Comparison of ENCODE assay signal across 8 cellular contexts in the genomic region with DNA sequence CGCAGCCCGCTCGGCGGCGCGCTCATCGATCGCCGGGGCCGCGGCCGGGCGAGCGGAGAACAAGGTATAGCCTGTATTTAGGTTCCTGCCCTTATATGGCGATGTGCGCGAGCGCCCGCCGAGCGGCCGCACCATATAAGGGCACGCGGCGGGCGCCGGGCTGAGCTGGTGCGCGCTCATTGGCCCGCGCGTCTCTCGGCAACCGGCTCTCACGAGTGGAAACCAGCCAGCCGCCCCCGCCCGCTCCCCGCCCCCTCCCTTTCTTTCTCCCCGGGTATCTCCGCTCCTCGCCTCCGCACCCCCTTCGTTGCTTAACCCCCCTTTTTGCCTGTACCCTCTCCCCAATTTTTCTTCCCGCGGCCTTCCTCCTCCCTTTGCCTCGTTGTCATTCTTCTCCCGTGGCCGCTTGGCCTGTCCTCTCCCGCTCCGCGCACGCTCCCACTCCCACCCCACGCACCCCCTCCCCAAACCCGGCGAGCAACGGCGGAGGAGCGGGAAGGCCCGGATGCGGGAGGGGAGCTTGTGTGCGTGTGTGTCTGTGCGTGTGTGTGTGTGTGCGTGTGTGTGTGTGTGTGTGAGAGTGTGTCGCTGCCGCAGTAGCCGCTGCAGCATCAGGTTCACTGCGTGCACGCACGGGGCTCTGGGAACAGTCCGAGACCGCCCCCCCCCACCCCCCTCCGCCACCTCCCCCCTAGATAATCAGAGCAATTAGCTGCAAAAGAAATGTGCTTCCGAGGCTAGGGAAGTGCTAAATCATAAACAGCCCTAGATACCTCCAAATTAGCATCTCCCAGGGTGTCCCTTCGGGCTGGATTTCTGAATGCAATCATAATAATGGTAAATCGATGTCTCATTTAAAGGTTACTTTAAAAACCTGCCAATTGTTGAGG. TPM values are rescaled to one million over a fixed set of nuclear protein-coding genes. Genes with fewer than 3 reads are reported as not detected.
A peak's percentile ranks its signal among the peaks of the same experiment; 100 is the strongest.
DNase-seq lines count a peak whose midpoint lies in the region; ATAC-seq and TF ChIP-seq lines count a peak whose summit lies in the region.

No MANE protein-coding gene starts in this region.

- TF ChIP-seq CTCF in LNCaP clone FGC (IDR thresholded peaks at IDR 0.05; ENCODE audit: control insufficient read depth, extremely low read depth, insufficient read depth) (no peak), Peyer's patch (IDR thresholded peaks at IDR 0.05) (no peak), fibroblast of the aortic adventitia (IDR thresholded peaks at IDR 0.05; ENCODE audit: insufficient read depth, low read length) (no peak), tibial artery (IDR thresholded peaks at IDR 0.05) (no peak)

- H3K4me1 ChIP-seq in Peyer's patch (peaks cover 21 to 63% (median 45%) of the 10 kb centered on the region in 4 donors), tibial artery (peaks cover 0 to 61% (median 50%) of the 10 kb centered on the region in 4 donors)

- intact Hi-C loops in tibial artery (cut with DNase I; ENCODE audit: low total_unique reads), result no loop called here

- H3K36me3 ChIP-seq in Peyer's patch (no peaks in the 10 kb centered on the region), tibial artery (no peaks in the 10 kb centered on the region)

- DNase-seq in DMS 273 treated with DMSO at 0.1 percent for 48 hours (lab: John Stamatoyannopoulos, UW) (peak; percentile 82), LNCaP clone FGC (ENCODE audit: low read depth) (peak; percentile 73), Peyer's patch (peak; percentile 55 to 86 (median 82)), fibroblast of the aortic adventitia (ENCODE audit: low read depth) (peak; percentile 41), occipital lobe (lab: John Stamatoyannopoulos, UW) (peak; percentile 41), tibial artery (no peak)
- peak; percentile 76 to 83 for DNase-seq in activated T-cell treated with anti-CD3 and anti-CD28 coated beads, Interleukin-2, amount 50 U/mL, for 48 hours

- ATAC-seq in GM21825 (IDR thresholded peaks at IDR 0.05; ENCODE audit: unreplicated experiment), result peak; percentile 58

- H3K9me3 ChIP-seq in Peyer's patch (no peaks in the 10 kb centered on the region), tibial artery (no peaks in the 10 kb centered on the region)

- TF ChIP-seq POLR2A in Peyer's patch (IDR thresholded peaks at IDR 0.05), result no peak

- peaks cover 0 to 94% of the 10 kb centered on the region in 2 donors for H3K27me3 ChIP-seq in Peyer's patch
- peaks cover 16 to 98% of the 10 kb centered on the region in 2 donors for H3K27me3 ChIP-seq in tibial artery

- H3K4me3 ChIP-seq in LNCaP clone FGC (ENCODE audit: low read depth, low read length), result no peak overlapping the region
- H3K4me3 ChIP-seq in Peyer's patch, result peak overlapping the region in 2 of 4 donors; percentile 9 to 38
- no peak overlapping the region for H3K4me3 ChIP-seq in fibroblast of the aortic adventitia (ENCODE audit: low read depth, low read length)
- peak overlapping the region; percentile 11 to 21 for H3K4me3 ChIP-seq in tibial artery

- H3K27ac ChIP-seq in Peyer's patch (no peak overlapping the region), tibial artery (no peak overlapping the region)

RNA-seq across cellular contexts. Expression of gene CBX8, which starts 13.5 kb away (rescaled TPM):
- total RNA-seq in Peyer's patch, result 10 to 100 TPM in 1 of 4 donors, 1 to 10 TPM in 3; 2.5 to 14.9 (median 3.5) TPM
- 1.5 and 1.7 TPM in 2 replicates for total RNA-seq in fibroblast of the aortic adventitia (ENCODE audit: low replicate concordance)
- total RNA-seq in occipital lobe, result 8.4 TPM

RNA-seq across cellular contexts. Expression of gene CBX4, which starts 28.9 kb away (rescaled TPM):
- total RNA-seq in Peyer's patch (10 to 100 TPM in 2 of 4 donors, 1 to 10 TPM in 2; 4.9 to 19.0 (median 12.3) TPM), fibroblast of the aortic adventitia (ENCODE audit: low replicate concordance) (8.3 and 12.8 TPM in 2 replicates), occipital lobe (19.2 TPM)

RNA-seq across cellular contexts. Expression of gene CBX2, which starts 32.4 kb away (rescaled TPM):
- under 1 TPM; 0.18 to 0.85 (median 0.81) TPM for total RNA-seq in Peyer's patch
- total RNA-seq in fibroblast of the aortic adventitia (ENCODE audit: low replicate concordance), result 0.57 and 0.63 TPM in 2 replicates
- 5.6 TPM for total RNA-seq in occipital lobe

Comparison
In these comparisons a context has a peak if more than half of its experiments do, and no peak if none do; other contexts are left out.
1. DNase-seq: peak in DMS 273 treated with DMSO at 0.1 percent for 48 hours (single experiment), LNCaP clone FGC (single experiment), Peyer's patch (3 of 3), activated T-cell treated with anti-CD3 and anti-CD28 coated beads, Interleukin-2, amount 50 U/mL, for 48 hours (2 of 2), fibroblast of the aortic adventitia (single experiment) and occipital lobe (single experiment); none in tibial artery (0 of 2).
2. H3K4me3 ChIP-seq: peak in tibial artery (2 of 2); none in LNCaP clone FGC (single experiment) and fibroblast of the aortic adventitia (single experiment).